9 cellular contexts compared by ENCODE assay signal in genomic region chr5:177425196-177425800, GRCh38. TPM values are rescaled to one million over a fixed set of nuclear protein-coding genes. Genes with fewer than 3 reads are reported as not detected.
DNase-seq lines count a peak whose midpoint lies in the region; ATAC-seq, FAIRE-seq and TF ChIP-seq lines count a peak whose summit lies in the region.
"Had no signal": no experiment of that assay in that cellular context is flagged by ENCODE, and none has a peak within 500 bp of the region (broad histone marks: within the 10 kb centered on the region; RNA-seq: fewer than 3 reads in every experiment).

No MANE protein-coding gene starts in this region.

- H3K4me3 Mint-ChIP-seq in natural killer cell treated with Interleukin-12 subunit alpha and Interleukin-12 subunit beta and Interleukin-15 and Interleukin-18, amount 100 ng/mL, for 72 hours: peak overlapping the region; percentile 88

- DNase-seq in dorsolateral prefrontal cortex (peak in 2 of 10 donors; percentile 21 to 38), islet precursor cell (no peak), RCC 7860 (ENCODE audit: low spot score) (no peak), foreskin melanocyte (no peak), SKM-1 treated with dmso at 0.1 percent for 144 hours (lab: John Stamatoyannopoulos, UW; ENCODE audit: unreplicated experiment) (no peak)
- DNase-seq in natural killer cell treated with Interleukin-12 subunit alpha and Interleukin-12 subunit beta and Interleukin-15 and Interleukin-18, amount 100 ng/mL, for 72 hours (ENCODE audit: low spot score): no peak

- H3K79me2 ChIP-seq in Loucy (ENCODE audit: insufficient read depth, low read length): peaks cover 36% of the 10 kb centered on the region

- H3K9me3 ChIP-seq in BLaER1 (no peaks in the 10 kb centered on the region), Loucy (ENCODE audit: insufficient read depth, low read depth, low read length) (no peaks in the 10 kb centered on the region)

- no peak overlapping the region for H2AFZ ChIP-seq in Loucy (ENCODE audit: low read length)

- ATAC-seq in natural killer cell treated with Interleukin-12 subunit alpha and Interleukin-12 subunit beta and Interleukin-15 and Interleukin-18, amount 100 ng/mL, for 72 hours: no peak

- peak overlapping the region; percentile 73 for H3K9ac ChIP-seq in BLaER1
- H3K9ac ChIP-seq in Loucy (ENCODE audit: low read depth, low read length, poor library complexity, severe bottlenecking): peak overlapping the region; percentile 69

- intact Hi-C loops in dorsolateral prefrontal cortex (cut with DNase I): loop anchor here in 1 of 2 donors (2.0 kb wide), 1 partner anchor 20 kb away; no protein-coding TSS in a partner anchor

- TF ChIP-seq CTCF in Loucy (conservative IDR thresholded peaks at IDR 0.05; ENCODE audit: low read length): no peak
- no peak for TF ChIP-seq CTCF in dorsolateral prefrontal cortex (IDR thresholded peaks at IDR 0.05 in 54 of 56, conservative IDR thresholded peaks at IDR 0.05 in 2 of 56; ENCODE audit: low read depth in 1 of 56, partially characterized antibody in 56 of 56)

- H3F3A ChIP-seq in Loucy (ENCODE audit: low read depth): no peaks in the 10 kb centered on the region

- H4K20me1 ChIP-seq in BLaER1 (peaks cover 20% of the 10 kb centered on the region), Loucy (ENCODE audit: insufficient read depth, low read length, poor library complexity, severe bottlenecking) (peaks cover 19% of the 10 kb centered on the region)

- peak overlapping the region; percentile 92 for H3K27ac Mint-ChIP-seq in natural killer cell treated with Interleukin-12 subunit alpha and Interleukin-12 subunit beta and Interleukin-15 and Interleukin-18, amount 100 ng/mL, for 72 hours

- peaks cover 41% of the 10 kb centered on the region for H3K4me1 ChIP-seq in BLaER1
- H3K4me1 ChIP-seq in Loucy (ENCODE audit: insufficient read depth, low read length, poor library complexity, severe bottlenecking): peaks cover 26% of the 10 kb centered on the region

- H3K36me3 Mint-ChIP-seq in natural killer cell treated with Interleukin-12 subunit alpha and Interleukin-12 subunit beta and Interleukin-15 and Interleukin-18, amount 100 ng/mL, for 72 hours: no peaks in the 10 kb centered on the region

- H3K4me3 ChIP-seq in BLaER1 (peak overlapping the region; percentile 67), Loucy (ENCODE audit: low read length, poor library complexity, severe bottlenecking) (peak overlapping the region; percentile 79), dorsolateral prefrontal cortex (peak overlapping the region; percentile 40 to 94 (median 72))

- H3K4me1 Mint-ChIP-seq in natural killer cell treated with Interleukin-12 subunit alpha and Interleukin-12 subunit beta and Interleukin-15 and Interleukin-18, amount 100 ng/mL, for 72 hours (ENCODE audit: low read depth in 2 of 2): peaks cover 36 to 46% of the 10 kb centered on the region in 2 donors

- H3K4me2 ChIP-seq in BLaER1 (peak overlapping the region; percentile 88), Loucy (ENCODE audit: low read depth, low read length, poor library complexity, severe bottlenecking) (peak overlapping the region; percentile 70)

- no peaks in the 10 kb centered on the region for H3K9me2 ChIP-seq in Loucy (replicated peaks; ENCODE audit: low read depth, low read length)

- H3K9me3 Mint-ChIP-seq in natural killer cell treated with Interleukin-12 subunit alpha and Interleukin-12 subunit beta and Interleukin-15 and Interleukin-18, amount 100 ng/mL, for 72 hours: no peaks in the 10 kb centered on the region

- H3K27me3 Mint-ChIP-seq in natural killer cell treated with Interleukin-12 subunit alpha and Interleukin-12 subunit beta and Interleukin-15 and Interleukin-18, amount 100 ng/mL, for 72 hours: no peaks in the 10 kb centered on the region

- H3K27ac ChIP-seq in BLaER1: peak overlapping the region; percentile 71
- H3K27ac ChIP-seq in dorsolateral prefrontal cortex: peak overlapping the region; percentile 66 to 98 (median 92)

- no peaks in the 10 kb centered on the region for H3K36me3 ChIP-seq in BLaER1
- no peaks in the 10 kb centered on the region for H3K36me3 ChIP-seq in Loucy (ENCODE audit: insufficient read depth, low read length)

- H3K27me3 ChIP-seq in BLaER1 (no peaks in the 10 kb centered on the region), Loucy (ENCODE audit: insufficient read depth, low read length, poor library complexity, severe bottlenecking) (no peaks in the 10 kb centered on the region), dorsolateral prefrontal cortex (no peaks in the 10 kb centered on the region)

- no peak for FAIRE-seq in RCC 7860 (lab: Jason Lieb, UNC)

RNA-seq across cellular contexts. Expression of gene GRK6, which starts 1.2 kb away (rescaled TPM):
- total RNA-seq in dorsolateral prefrontal cortex: 10 to 100 TPM; 25.6 to 45.9 (median 34.0) TPM
- total RNA-seq in natural killer cell treated with Interleukin-12 subunit alpha and Interleukin-12 subunit beta and Interleukin-15 and Interleukin-18, amount 100 ng/mL, for 72 hours: 100 to 1,000 TPM in 1 of 2 donors, 10 to 100 TPM in 1; 58.1 to 113 TPM

RNA-seq across cellular contexts. Expression of gene F12, which starts 15.9 kb away (rescaled TPM):
- total RNA-seq in dorsolateral prefrontal cortex: 10 to 100 TPM in 15 of 120 experiments, 1 to 10 TPM in 105; 1.8 to 14.5 (median 7.5) TPM
- total RNA-seq in natural killer cell treated with Interleukin-12 subunit alpha and Interleukin-12 subunit beta and Interleukin-15 and Interleukin-18, amount 100 ng/mL, for 72 hours: under 1 TPM in 1 of 2 donors, not detected in 1; 0.45 TPM

RNA-seq across cellular contexts. Expression of gene PRR7, which starts 21.3 kb away (rescaled TPM):
- 10 to 100 TPM in 119 of 120 experiments, 1 to 10 TPM in 1; 8.4 to 26.6 (median 16.7) TPM for total RNA-seq in dorsolateral prefrontal cortex
- 1 to 10 TPM in 1 of 2 donors, under 1 TPM in 1; 0.83 to 2.6 TPM for total RNA-seq in natural killer cell treated with Interleukin-12 subunit alpha and Interleukin-12 subunit beta and Interleukin-15 and Interleukin-18, amount 100 ng/mL, for 72 hours

RNA-seq across cellular contexts. Expression of gene PFN3, which starts 24.8 kb away (rescaled TPM):
- total RNA-seq in dorsolateral prefrontal cortex: not detected
- total RNA-seq in natural killer cell treated with Interleukin-12 subunit alpha and Interleukin-12 subunit beta and Interleukin-15 and Interleukin-18, amount 100 ng/mL, for 72 hours: not detected
- total RNA-seq: activated CD8-positive, alpha-beta memory T cell treated with anti-CD3 and anti-CD28 coated beads for 36 hours had no signal

RNA-seq across cellular contexts. Expression of gene SLC34A1, which starts 41.1 kb away (rescaled TPM):
- not detected for total RNA-seq in dorsolateral prefrontal cortex
- total RNA-seq in natural killer cell treated with Interleukin-12 subunit alpha and Interleukin-12 subunit beta and Interleukin-15 and Interleukin-18, amount 100 ng/mL, for 72 hours: not detected
- total RNA-seq: activated CD8-positive, alpha-beta memory T cell treated with anti-CD3 and anti-CD28 coated beads for 36 hours had no signal
